ENCODE assay signal across 1 cellular context in genomic region chr5:147913786-147914185, GRCh38.
TF ChIP-seq lines count a peak whose summit lies in the region.

No MANE protein-coding gene starts in this region.

TF ChIP-seq in endothelial cell of umbilical vein, 7 proteins besides CTCF, POLR2A, EP300 and RAD21 (continued from another document):
- TF ChIP-seq FOS (IDR thresholded peaks at IDR 0.05; ENCODE audit: borderline replicate concordance, insufficient read depth, low read length) (peak; percentile 54), EZH2 (IDR thresholded peaks at IDR 0.05; ENCODE audit: borderline replicate concordance, low read depth, low read length, severe bottlenecking) (no peak), POLR2AphosphoS5 (IDR thresholded peaks at IDR 0.05; ENCODE audit: insufficient read depth, low read depth, low read length) (no peak), MYC (IDR thresholded peaks at IDR 0.05; ENCODE audit: low read depth, low read length) (no peak), JUN (IDR thresholded peaks at IDR 0.05; ENCODE audit: borderline replicate concordance, insufficient read depth, insufficient read length, low read depth) (no peak)
